ENCODE assay signal across 8 cellular contexts in genomic region chr4:185534850-185535761, GRCh38. TPM values are rescaled to one million over a fixed set of nuclear protein-coding genes. Genes with fewer than 3 reads are reported as not detected.
DNase-seq lines count a peak whose midpoint lies in the region; ATAC-seq and TF ChIP-seq lines count a peak whose summit lies in the region.

A gene with protein sequence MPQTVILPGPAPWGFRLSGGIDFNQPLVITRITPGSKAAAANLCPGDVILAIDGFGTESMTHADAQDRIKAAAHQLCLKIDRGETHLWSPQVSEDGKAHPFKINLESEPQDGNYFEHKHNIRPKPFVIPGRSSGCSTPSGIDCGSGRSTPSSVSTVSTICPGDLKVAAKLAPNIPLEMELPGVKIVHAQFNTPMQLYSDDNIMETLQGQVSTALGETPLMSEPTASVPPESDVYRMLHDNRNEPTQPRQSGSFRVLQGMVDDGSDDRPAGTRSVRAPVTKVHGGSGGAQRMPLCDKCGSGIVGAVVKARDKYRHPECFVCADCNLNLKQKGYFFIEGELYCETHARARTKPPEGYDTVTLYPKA (minus strand): TSS chr4:185535507. CDS start chr4:185535434, 73 bp downstream.

- ATAC-seq in CD8-positive, alpha-beta T cell: no peak
- ATAC-seq in upper lobe of left lung (ENCODE audit: low FRiP score in 2 of 2): peak; percentile 66 to 91
- no peak for ATAC-seq in GM21528 (IDR thresholded peaks at IDR 0.05; ENCODE audit: low FRiP score, unreplicated experiment)

- POLR2A ChIA-PET in CD8-positive, alpha-beta T cell (lab: Charles Lee): no interaction called here

- H3K36me3 ChIP-seq in CD8-positive, alpha-beta T cell (ENCODE audit: insufficient read depth, low read length): no peaks in the 10 kb centered on the region
- no peaks in the 10 kb centered on the region for H3K36me3 ChIP-seq in H7 (replicated peaks; ENCODE audit: control insufficient read depth, insufficient read depth, low read length)
- H3K36me3 ChIP-seq in SJCRH30: peaks cover 7% of the 10 kb centered on the region; the same call in 1 of the 2 replicates
- H3K36me3 ChIP-seq in esophagus (ENCODE audit: control insufficient read depth in 2 of 2, insufficient read depth in 2 of 2, low read length in 1 of 2): no peaks in the 10 kb centered on the region
- no peaks in the 10 kb centered on the region for H3K36me3 ChIP-seq in upper lobe of left lung

- no peaks in the 10 kb centered on the region for H3K4me1 ChIP-seq in CD8-positive, alpha-beta T cell (ENCODE audit: insufficient read depth, low read length)
- H3K4me1 ChIP-seq in SJCRH30: peaks cover 30% of the 10 kb centered on the region
- no peaks in the 10 kb centered on the region for H3K4me1 ChIP-seq in esophagus (ENCODE audit: control insufficient read depth in 2 of 2, insufficient read depth in 2 of 2, low read length in 1 of 2)
- peaks cover 0 to 13% (median 3%) of the 10 kb centered on the region in 4 donors for H3K4me1 ChIP-seq in upper lobe of left lung

- peak within 1 kb of the TSS; percentile 46 for H3K4me3 Mint-ChIP-seq in CD8-positive, alpha-beta T cell

- H3K9me3 ChIP-seq in CD8-positive, alpha-beta T cell (ENCODE audit: low read length): no peaks in the 10 kb centered on the region
- H3K9me3 ChIP-seq in SJCRH30 (replicated peaks) (no peaks in the 10 kb centered on the region), esophagus (ENCODE audit: control insufficient read depth in 2 of 2, insufficient read depth in 1 of 2, low read depth in 1 of 2, low read length in 1 of 2) (no peaks in the 10 kb centered on the region), upper lobe of left lung (no peaks in the 10 kb centered on the region)

- H3K9me3 Mint-ChIP-seq in CD8-positive, alpha-beta T cell: no peaks in the 10 kb centered on the region

- no peak for TF ChIP-seq CTCF in CD8-positive, alpha-beta T cell (IDR thresholded peaks at IDR 0.05)
- TF ChIP-seq CTCF in upper lobe of left lung (IDR thresholded peaks at IDR 0.05): no peak

- TF ChIP-seq EP300 in upper lobe of left lung (IDR thresholded peaks at IDR 0.05): no peak

- H3K27me3 ChIP-seq in CD8-positive, alpha-beta T cell (ENCODE audit: insufficient read depth, low read length): no peaks in the 10 kb centered on the region
- peaks cover 31% of the 10 kb centered on the region for H3K27me3 ChIP-seq in H7 (ENCODE audit: control insufficient read depth, insufficient read depth, low read length)
- no peaks in the 10 kb centered on the region for H3K27me3 ChIP-seq in SJCRH30
- H3K27me3 ChIP-seq in esophagus (ENCODE audit: control insufficient read depth in 1 of 2, insufficient read depth in 2 of 2, low read length in 2 of 2): no peaks in the 10 kb centered on the region
- no peaks in the 10 kb centered on the region for H3K27me3 ChIP-seq in upper lobe of left lung

- TF ChIP-seq POLR2A in upper lobe of left lung (IDR thresholded peaks at IDR 0.05): peak in 3 of 4 donors; percentile 48 to 78 (median 69)

- H3K36me3 Mint-ChIP-seq in CD8-positive, alpha-beta T cell: no peaks in the 10 kb centered on the region

- peaks cover 38% of the 10 kb centered on the region for H3K27me3 Mint-ChIP-seq in CD8-positive, alpha-beta T cell (ENCODE audit: low read depth)

- CTCF ChIA-PET in CD8-positive, alpha-beta T cell (lab: Charles Lee): no interaction called here

- no peak for DNase-seq in CD8-positive, alpha-beta T cell
- DNase-seq in H7 (peak; percentile 91), SJCRH30 (peak; percentile 82 to 88), midbrain (lab: John Stamatoyannopoulos, UW) (peak; percentile 81), upper lobe of left lung (peak; percentile 43 to 93), GM19238 (ENCODE audit: insufficient read length, low spot score) (no peak)

- H3K4me1 Mint-ChIP-seq in CD8-positive, alpha-beta T cell (ENCODE audit: low read depth): peaks cover 5% of the 10 kb centered on the region

- no peak within 1 kb of the TSS for H3K4me3 ChIP-seq in CD8-positive, alpha-beta T cell (ENCODE audit: low read depth, low read length)
- peak within 1 kb of the TSS; percentile 69 for H3K4me3 ChIP-seq in H7 (ENCODE audit: insufficient read depth, low read depth, low read length)
- peak within 1 kb of the TSS; percentile 98 for H3K4me3 ChIP-seq in SJCRH30
- peak within 1 kb of the TSS; percentile 60 to 64 for H3K4me3 ChIP-seq in esophagus (ENCODE audit: low read depth in 1 of 2, low read length in 2 of 2)
- peak within 1 kb of the TSS; percentile 44 to 76 (median 60) for H3K4me3 ChIP-seq in upper lobe of left lung

- no peak within 1 kb of the TSS for H3K27ac Mint-ChIP-seq in CD8-positive, alpha-beta T cell

- no peak within 1 kb of the TSS for H3K27ac ChIP-seq in CD8-positive, alpha-beta T cell (ENCODE audit: low read depth, low read length)
- H3K27ac ChIP-seq in SJCRH30: peak within 1 kb of the TSS; percentile 89
- peak within 1 kb of the TSS; percentile 90 to 91 for H3K27ac ChIP-seq in esophagus (ENCODE audit: low read depth in 2 of 2, low read length in 1 of 2)
- H3K27ac ChIP-seq in upper lobe of left lung: peak within 1 kb of the TSS; percentile 79 to 91 (median 88)

- WGBS in esophagus, 2 donors: 2% methylated on average over 69 to 87 of the region's 87 CpGs
- WGBS in upper lobe of left lung, 2 donors: 4 to 5% methylated on average over 32 to 35 of the region's 87 CpGs

- intact Hi-C loops in CD8-positive, alpha-beta T cell (cut with DNase I, micrococcal nuclease): loop anchor here in 1 of 2 experiments (10.0 kb wide), 1 partner anchor 60 kb away; no protein-coding TSS in a partner anchor

RNA-seq across cellular contexts. Expression of the gene that starts here (rescaled TPM):
- not detected for total RNA-seq in CD8-positive, alpha-beta T cell
- 2.7 and 7.0 TPM in 2 replicates for total RNA-seq in H7 (2014; rRNA removed; shearing (Covaris generic))
- 137 and 144 TPM in 2 replicates for total RNA-seq in SJCRH30 (2014; rRNA removed; shearing (Covaris generic))
- polyA plus RNA-seq in esophagus: 10 to 100 TPM; 24.2 to 62.8 TPM
- total RNA-seq in upper lobe of left lung: 100 to 1,000 TPM in 1 of 6 donors, 10 to 100 TPM in 5; 15.9 to 183 (median 42.2) TPM

Comparison
In these comparisons a context has a peak if more than half of its experiments do, and no peak if none do; other contexts are left out.
1. ATAC-seq: peak in upper lobe of left lung (2 of 2); none in CD8-positive, alpha-beta T cell (single experiment) and GM21528 (single experiment).
2. DNase-seq: peak in H7 (single experiment), SJCRH30 (2 of 2), midbrain (single experiment) and upper lobe of left lung (2 of 2); none in CD8-positive, alpha-beta T cell (0 of 7) and GM19238 (single experiment).